ENCODE assay signal across 11 cellular contexts in the genomic region with DNA sequence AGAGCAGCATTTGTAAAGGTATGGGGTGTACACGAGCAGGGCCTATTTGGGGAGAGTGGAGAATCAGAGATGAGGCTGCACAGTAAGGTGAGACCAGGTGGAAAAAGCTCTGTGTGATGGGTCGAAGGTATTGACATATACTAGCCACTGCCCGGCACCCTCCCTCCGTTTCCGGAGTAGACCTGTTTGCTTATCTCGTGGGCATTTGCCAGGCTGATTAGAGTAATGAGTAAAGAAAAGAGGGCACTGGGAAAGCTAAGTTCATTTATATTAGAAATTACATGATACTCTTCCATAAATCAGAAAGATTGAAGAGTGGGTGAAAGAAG. TPM values are rescaled to one million over a fixed set of nuclear protein-coding genes. Genes with fewer than 3 reads are reported as not detected.
A peak's percentile ranks its signal among the peaks of the same experiment; 100 is the strongest.
DNase-seq lines count a peak whose midpoint lies in the region; ATAC-seq and TF ChIP-seq lines count a peak whose summit lies in the region.
"Had no signal": no experiment of that assay in that cellular context is flagged by ENCODE, and none has a peak within 500 bp of the region (broad histone marks: within the 10 kb centered on the region; RNA-seq: fewer than 3 reads in every experiment).

No MANE protein-coding gene starts in this region.

- TF ChIP-seq CTCF in Panc1 (IDR thresholded peaks at IDR 0.05): no peak
- TF ChIP-seq CTCF in epithelial cell of proximal tubule (conservative IDR thresholded peaks at IDR 0.05; ENCODE audit: low read depth, low read length): no peak

- intact Hi-C loops in Panc1 (cut with micrococcal nuclease; ENCODE audit: unreplicated experiment): no loop called here
- intact Hi-C loops in head of caudate nucleus (cut with DNase I): no loop called here

- no peaks in the 10 kb centered on the region for H3K79me2 ChIP-seq in trophoblast cell (ENCODE audit: control insufficient read depth, insufficient read depth, low read length, poor library complexity)

- H3K9ac ChIP-seq in BLaER1 treated with 17β-estradiol and CSF1 and Interleukin-3, amounts not matched to agents 10 nM and 100 nM: peak overlapping the region in 4 of 11 experiments; percentile 65 to 79 (median 75); a peak in 8 of 22 replicates
- no peak overlapping the region for H3K9ac ChIP-seq in trophoblast cell (ENCODE audit: low read length)

- TSS peak; percentile 83 for BruUV-seq in Panc1 (replicated peaks; lab: Mats Ljungman, UMichigan)

- H3K4me3 ChIP-seq in BLaER1 treated with 17β-estradiol and CSF1 and Interleukin-3, amounts not matched to agents 10 nM and 100 nM: peak overlapping the region in 4 of 10 experiments; percentile 40 to 61 (median 53); a peak in 9 of 20 replicates
- H3K4me3 ChIP-seq in Panc1 (ENCODE audit: low read depth in 2 of 2, low read length in 2 of 2) (peak overlapping the region; percentile 54 to 86), epithelial cell of proximal tubule (ENCODE audit: low read depth, low read length) (peak overlapping the region; percentile 55), trophoblast cell (ENCODE audit: low read depth, low read length) (no peak overlapping the region)

- peak overlapping the region; percentile 52 for H3K18ac ChIP-seq in trophoblast cell (ENCODE audit: low read length)

- in situ Hi-C loops in Panc1 (cut with HindIII; ENCODE audit: low pct_unique_long_range_greater_than_20kb, low sequenced_read_pairs): no loop called here

- H3K27me3 ChIP-seq in BLaER1 treated with 17β-estradiol and CSF1 and Interleukin-3, amounts not matched to agents 10 nM and 100 nM: no peaks in the 10 kb centered on the region
- no peaks in the 10 kb centered on the region for H3K27me3 ChIP-seq in Panc1 (ENCODE audit: control insufficient read depth, insufficient read depth, low read length)
- H3K27me3 ChIP-seq in trophoblast cell (ENCODE audit: insufficient read depth, low read length): no peaks in the 10 kb centered on the region
- H3K27me3 ChIP-seq: thyroid gland had no signal

- H2AK5ac ChIP-seq in trophoblast cell (ENCODE audit: low read length): no peak overlapping the region

- H3K14ac ChIP-seq in trophoblast cell (ENCODE audit: low read length): no peak overlapping the region

- POLR2A ChIA-PET in Panc1 (lab: Charles Lee): interaction anchor here (0.6 to 1.5 kb wide), 2 partner anchors 37 to 46 kb away, joined by 3 to 8 read pairs; a partner anchor contains a TSS

- WGBS in trophoblast cell (ENCODE audit: extremely low coverage, insufficient coverage, insufficient read length): no CpG with 5 or more reads among the region's 6 CpGs

- H3K27ac ChIP-seq in BLaER1 treated with 17β-estradiol and CSF1 and Interleukin-3, amounts not matched to agents 10 nM and 100 nM: peak overlapping the region in 9 of 11 experiments; percentile 13 to 88 (median 80); a peak in 15 of 22 replicates
- H3K27ac ChIP-seq in Panc1 (ENCODE audit: low read length): peak overlapping the region; percentile 93
- no peak overlapping the region for H3K27ac ChIP-seq in trophoblast cell (ENCODE audit: low read depth, low read length)

- peak; percentile 53; the same call in 1 of the 2 replicates for ATAC-seq in Panc1
- ATAC-seq in GM21390 (IDR thresholded peaks at IDR 0.05; ENCODE audit: unreplicated experiment): no peak
- no peak for ATAC-seq in HG03354 (IDR thresholded peaks at IDR 0.05; ENCODE audit: poor library complexity, severe bottlenecking, unreplicated experiment)

- no peak overlapping the region for H3K23ac ChIP-seq in trophoblast cell (ENCODE audit: low read length)

- H3K4me2 ChIP-seq in BLaER1 treated with 17β-estradiol and CSF1 and Interleukin-3, amounts not matched to agents 10 nM and 100 nM: peak overlapping the region; percentile 40 to 94 (median 72)
- H3K4me2 ChIP-seq in trophoblast cell (ENCODE audit: low read length): no peak overlapping the region

- H4K12ac ChIP-seq in trophoblast cell (ENCODE audit: low read depth, low read length): no peak overlapping the region

- no peak overlapping the region for H2AFZ ChIP-seq in trophoblast cell (ENCODE audit: insufficient read depth, low read length, poor library complexity)

- H4K91ac ChIP-seq in trophoblast cell (ENCODE audit: low read depth, low read length): no peak overlapping the region

- H3K79me1 ChIP-seq in trophoblast cell (ENCODE audit: low read length): no peaks in the 10 kb centered on the region

- H2BK120ac ChIP-seq in trophoblast cell (ENCODE audit: insufficient read depth, low read length, poor library complexity): no peak overlapping the region

- peaks cover 0 to 79% (median 0%) of the 10 kb centered on the region in 11 experiments; a peak in 4 of 22 replicates for H4K20me1 ChIP-seq in BLaER1 treated with 17β-estradiol and CSF1 and Interleukin-3, amounts not matched to agents 10 nM and 100 nM

- H3K9me3 ChIP-seq in BLaER1 treated with 17β-estradiol and CSF1 and Interleukin-3, amounts not matched to agents 10 nM and 100 nM (replicated peaks in 1 of 11): no peaks in the 10 kb centered on the region
- H3K9me3 ChIP-seq in Panc1 (ENCODE audit: control insufficient read depth, insufficient read depth, low read depth, low read length) (no peaks in the 10 kb centered on the region), trophoblast cell (ENCODE audit: insufficient read depth, low read depth, low read length) (no peaks in the 10 kb centered on the region)
- H3K9me3 ChIP-seq: thyroid gland had no signal

- no peak for DNase-seq in Panc1 (ENCODE audit: low read depth, low spot score)
- no peak for DNase-seq in epithelial cell of proximal tubule (ENCODE audit: low read depth)
- DNase-seq in trophoblast cell: no peak
- no peak for DNase-seq in activated effector memory CD4-positive, alpha-beta T cell treated with anti-CD3 and anti-CD28 coated beads, Interleukin-2, amount 50 U/mL, for 16 hours
- DNase-seq in head of caudate nucleus: no peak
- DNase-seq: effector CD4-positive, alpha-beta T cell; H9; thyroid gland had no signal

- peaks cover 31 to 68% (median 45%) of the 10 kb centered on the region in 10 experiments for H3K4me1 ChIP-seq in BLaER1 treated with 17β-estradiol and CSF1 and Interleukin-3, amounts not matched to agents 10 nM and 100 nM
- H3K4me1 ChIP-seq in Panc1 (ENCODE audit: control insufficient read depth, insufficient read depth, low read length): peaks cover 7% of the 10 kb centered on the region; the same call in 1 of the 2 replicates
- H3K4me1 ChIP-seq in trophoblast cell (ENCODE audit: control insufficient read depth in 1 of 2, insufficient read depth in 2 of 2, low read length in 2 of 2): peaks cover 2 to 4% of the 10 kb centered on the region in 2 experiments

- no peak overlapping the region for H2BK5ac ChIP-seq in trophoblast cell (ENCODE audit: low read depth, low read length, poor library complexity)

- no peak overlapping the region for H3K4ac ChIP-seq in trophoblast cell (ENCODE audit: low read depth, low read length)

- H2BK12ac ChIP-seq in trophoblast cell (ENCODE audit: low read length): peak overlapping the region; percentile 82

- H3K36me3 ChIP-seq in BLaER1 treated with 17β-estradiol and CSF1 and Interleukin-3, amounts not matched to agents 10 nM and 100 nM: peaks cover 0 to 43% (median 0%) of the 10 kb centered on the region in 11 experiments; a peak in 4 of 22 replicates
- no peaks in the 10 kb centered on the region; the same call in none of the 2 replicates for H3K36me3 ChIP-seq in Panc1 (ENCODE audit: control insufficient read depth, insufficient read depth, low read length)
- no peaks in the 10 kb centered on the region for H3K36me3 ChIP-seq in trophoblast cell (ENCODE audit: control insufficient read depth in 1 of 2, insufficient read depth in 2 of 2, low read length in 2 of 2)
- H3K36me3 ChIP-seq: thyroid gland had no signal

- CTCF ChIA-PET in Panc1 (lab: Charles Lee): interaction anchor here (0.6 kb wide), 1 partner anchor 425 kb away, joined by 3 read pairs; no protein-coding TSS in a partner anchor

- no peak overlapping the region for H4K8ac ChIP-seq in trophoblast cell (ENCODE audit: low read depth, low read length)

RNA-seq across cellular contexts. Expression of a gene that starts 46.2 kb away (rescaled TPM):
- 36.0 TPM for total RNA-seq in Panc1 (2021; ENCODE audit: unreplicated experiment)
- polyA plus RNA-seq in Panc1 (2012; ENCODE audit: insufficient read length): 21.6 TPM
- total RNA-seq in epithelial cell of proximal tubule: 50.2 and 68.5 TPM in 2 replicates
- 23.3 and 24.0 TPM in 2 replicates for polyA plus RNA-seq in trophoblast cell (2013)
